Comparison of ENCODE assay signal across 10 cellular contexts in the genomic region with DNA sequence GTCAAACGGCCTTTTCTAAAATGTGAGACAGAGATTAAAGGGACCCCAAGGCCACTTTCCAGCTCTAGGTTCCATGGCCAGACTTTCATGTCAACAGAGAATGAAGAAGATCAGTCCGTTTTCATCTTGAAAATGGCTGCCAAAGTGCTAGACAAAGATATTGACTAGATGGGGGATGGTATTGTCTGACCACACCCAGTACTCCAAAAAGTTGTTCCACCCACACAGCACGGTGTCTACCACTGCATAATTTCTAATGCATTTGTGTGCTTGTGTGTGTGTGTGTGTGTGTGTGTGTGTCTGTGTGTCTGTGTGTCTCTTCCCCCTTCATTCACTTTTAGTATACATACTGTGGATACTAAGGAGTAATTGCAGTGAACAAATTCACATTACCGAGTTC. TPM values are rescaled to one million over a fixed set of nuclear protein-coding genes. Genes with fewer than 3 reads are reported as not detected.
DNase-seq lines count a peak whose midpoint lies in the region; ATAC-seq, FAIRE-seq and TF ChIP-seq lines count a peak whose summit lies in the region.
"Had no signal": no experiment of that assay in that cellular context is flagged by ENCODE, and none has a peak within 500 bp of the region (broad histone marks: within the 10 kb centered on the region; RNA-seq: fewer than 3 reads in every experiment).

No MANE protein-coding gene starts in this region.

- H3K79me2 ChIP-seq in astrocyte (ENCODE audit: insufficient read depth, low read length), result peaks cover 72% of the 10 kb centered on the region

- H3K9me3 ChIP-seq in astrocyte (ENCODE audit: insufficient read depth, low read depth, low read length) (no peaks in the 10 kb centered on the region), iPS-15b (ENCODE audit: control insufficient read depth, insufficient read depth, low read length) (no peaks in the 10 kb centered on the region), skeletal muscle tissue (ENCODE audit: control insufficient read depth in 3 of 3, low read length in 3 of 3) (no peaks in the 10 kb centered on the region), SJCRH30 (replicated peaks) (no peaks in the 10 kb centered on the region)

- H3K9me3 Mint-ChIP-seq in astrocyte (ENCODE audit: unreplicated experiment), result no peaks in the 10 kb centered on the region
- no peaks in the 10 kb centered on the region for H3K9me3 Mint-ChIP-seq in activated T-cell treated with anti-CD3 and anti-CD28 coated beads, Interleukin-2, amount 50 U/mL, for 72 hours
- H3K9me3 Mint-ChIP-seq: T-cell had no signal

- no peaks in the 10 kb centered on the region for H3K27me3 Mint-ChIP-seq in astrocyte (ENCODE audit: low read depth, unreplicated experiment)
- H3K27me3 Mint-ChIP-seq in activated T-cell treated with anti-CD3 and anti-CD28 coated beads, Interleukin-2, amount 50 U/mL, for 72 hours (ENCODE audit: low read depth), result peaks cover 11% of the 10 kb centered on the region

- peaks cover 39% of the 10 kb centered on the region for H3K36me3 Mint-ChIP-seq in astrocyte (ENCODE audit: low read depth, unreplicated experiment)
- H3K36me3 Mint-ChIP-seq in activated T-cell treated with anti-CD3 and anti-CD28 coated beads, Interleukin-2, amount 50 U/mL, for 72 hours (ENCODE audit: insufficient read depth in 2 of 2), result no peaks in the 10 kb centered on the region
- H3K36me3 Mint-ChIP-seq: activated naive CD8-positive, alpha-beta T cell; T-cell had no signal

- FAIRE-seq in astrocyte (lab: Jason Lieb, UNC), result peak; percentile 67

- DNase-seq in HCEC 1CT, result peak; percentile 77
- peak; percentile 78 for DNase-seq in astrocyte (ENCODE audit: low read depth)
- no peak for DNase-seq in iPS-NIHi7 (ENCODE audit: extremely low spot score)
- DNase-seq in SJCRH30, result no peak
- DNase-seq in activated T-cell treated with anti-CD3 and anti-CD28 coated beads, Interleukin-2, amount 50 U/mL, for 72 hours, result no peak

- H3K4me1 ChIP-seq in astrocyte (ENCODE audit: insufficient read depth, low read length) (peaks cover 43% of the 10 kb centered on the region), iPS-15b (ENCODE audit: control insufficient read depth, insufficient read depth, low read length) (peaks cover 10% of the 10 kb centered on the region), skeletal muscle tissue (ENCODE audit: control insufficient read depth in 3 of 3, insufficient read depth in 3 of 3, low read length in 3 of 3) (peaks cover 0 to 18% (median 0%) of the 10 kb centered on the region in 3 donors), SJCRH30 (peaks cover 13% of the 10 kb centered on the region)

- no peaks in the 10 kb centered on the region for H3K27me3 ChIP-seq in astrocyte (ENCODE audit: insufficient read depth, low read length)
- no peaks in the 10 kb centered on the region for H3K27me3 ChIP-seq in iPS-15b (ENCODE audit: control insufficient read depth, insufficient read depth, low read length)
- H3K27me3 ChIP-seq in skeletal muscle tissue (ENCODE audit: control insufficient read depth in 3 of 3, insufficient read depth in 3 of 3, low read length in 3 of 3), result peaks cover 6 to 16% (median 12%) of the 10 kb centered on the region in 3 donors
- H3K27me3 ChIP-seq in SJCRH30, result no peaks in the 10 kb centered on the region

- H2AFZ ChIP-seq in astrocyte (ENCODE audit: low read depth, low read length), result no peak overlapping the region

- H3K36me3 ChIP-seq in astrocyte (ENCODE audit: insufficient read depth, low read length) (peaks cover 37% of the 10 kb centered on the region), iPS-15b (ENCODE audit: control insufficient read depth, insufficient read depth, low read length) (peaks cover 6% of the 10 kb centered on the region), skeletal muscle tissue (ENCODE audit: control insufficient read depth in 3 of 3, insufficient read depth in 3 of 3, low read length in 3 of 3) (no peaks in the 10 kb centered on the region), SJCRH30 (no peaks in the 10 kb centered on the region)

- H3K27ac Mint-ChIP-seq in astrocyte (ENCODE audit: unreplicated experiment), result peak overlapping the region; percentile 100
- no peak overlapping the region for H3K27ac Mint-ChIP-seq in activated T-cell treated with anti-CD3 and anti-CD28 coated beads, Interleukin-2, amount 50 U/mL, for 72 hours
- H3K27ac Mint-ChIP-seq: activated naive CD8-positive, alpha-beta T cell; T-cell had no signal

- no peak for ATAC-seq in GM18868 (IDR thresholded peaks at IDR 0.05; ENCODE audit: unreplicated experiment)
- no peak for ATAC-seq in activated T-cell treated with anti-CD3 and anti-CD28 coated beads, Interleukin-2, amount 50 U/mL, for 72 hours (replicated peaks in 1 of 2)

- H3K4me3 ChIP-seq in astrocyte (ENCODE audit: insufficient read depth, low read depth, low read length) (peak overlapping the region; percentile 97), iPS-15b (ENCODE audit: low read depth, low read length) (peak overlapping the region; percentile 76), skeletal muscle tissue (ENCODE audit: low read length in 3 of 3) (peak overlapping the region; percentile 53 to 91 (median 75)), SJCRH30 (no peak overlapping the region)

- H4K20me1 ChIP-seq in astrocyte (ENCODE audit: insufficient read depth, low read length), result peaks cover 43% of the 10 kb centered on the region

- H3K4me3 Mint-ChIP-seq in astrocyte (ENCODE audit: unreplicated experiment), result peak overlapping the region; percentile 100
- H3K4me3 Mint-ChIP-seq in activated T-cell treated with anti-CD3 and anti-CD28 coated beads, Interleukin-2, amount 50 U/mL, for 72 hours, result no peak overlapping the region

- peak overlapping the region; percentile 99 for H3K9ac ChIP-seq in astrocyte (ENCODE audit: low read length)
- H3K9ac ChIP-seq in iPS-15b (ENCODE audit: low read depth, low read length), result peak overlapping the region; percentile 61
- peak overlapping the region; percentile 9 to 89 (median 42) for H3K9ac ChIP-seq in skeletal muscle tissue (ENCODE audit: low read depth in 1 of 3, low read length in 3 of 3)

- no peak for TF ChIP-seq CTCF in astrocyte (IDR thresholded peaks at IDR 0.05; ENCODE audit: insufficient read depth, low read depth, low read length)

- H3K4me1 Mint-ChIP-seq in astrocyte (ENCODE audit: low read depth, unreplicated experiment), result peaks cover 35% of the 10 kb centered on the region
- H3K4me1 Mint-ChIP-seq in activated T-cell treated with anti-CD3 and anti-CD28 coated beads, Interleukin-2, amount 50 U/mL, for 72 hours (ENCODE audit: low read depth), result peaks cover 12% of the 10 kb centered on the region

- peak overlapping the region; percentile 86 for H3K4me2 ChIP-seq in astrocyte (ENCODE audit: low read length)

- H3K27ac ChIP-seq in astrocyte (ENCODE audit: low read depth, low read length), result peak overlapping the region; percentile 96
- peak overlapping the region; percentile 81 for H3K27ac ChIP-seq in skeletal muscle tissue (ENCODE audit: low read depth, low read length)
- no peak overlapping the region for H3K27ac ChIP-seq in SJCRH30

RNA-seq across cellular contexts. Expression of a gene that starts 1.3 kb away (rescaled TPM):
- total RNA-seq in astrocyte (6,748 and 8,907 TPM in 2 replicates), skeletal muscle tissue (6,663 TPM)
- total RNA-seq in SJCRH30 (2014; rRNA removed; shearing (Covaris generic)), result 0.12 and 0.20 TPM in 2 replicates
- total RNA-seq in activated T-cell treated with anti-CD3 and anti-CD28 coated beads, Interleukin-2, amount 50 U/mL, for 72 hours, result under 1 TPM; 0.31 to 0.56 TPM

Comparison
In these comparisons a context has a peak if more than half of its experiments do, and no peak if none do; other contexts are left out.
1. DNase-seq: peak in HCEC 1CT (single experiment) and astrocyte (single experiment); none in iPS-NIHi7 (single experiment), SJCRH30 (0 of 2) and activated T-cell treated with anti-CD3 and anti-CD28 coated beads, Interleukin-2, amount 50 U/mL, for 72 hours (0 of 2).
2. H3K9ac ChIP-seq: peak in every context shown above with its lines; median percentile 99 in astrocyte; 61 in iPS-15b; 42 in skeletal muscle tissue.
3. RNA of a gene that starts 1.3 kb away (total RNA-seq): 6,748 to 8,907 TPM in astrocyte and 6,663 TPM in skeletal muscle tissue (single experiment); 0.31 to 0.56 TPM in activated T-cell treated with anti-CD3 and anti-CD28 coated beads, Interleukin-2, amount 50 U/mL, for 72 hours and 0.12 to 0.20 TPM in SJCRH30; every median in the first group is over 1,000 times any median in the second.